ENCODE assay signal across 27 cellular contexts in the genomic region with DNA sequence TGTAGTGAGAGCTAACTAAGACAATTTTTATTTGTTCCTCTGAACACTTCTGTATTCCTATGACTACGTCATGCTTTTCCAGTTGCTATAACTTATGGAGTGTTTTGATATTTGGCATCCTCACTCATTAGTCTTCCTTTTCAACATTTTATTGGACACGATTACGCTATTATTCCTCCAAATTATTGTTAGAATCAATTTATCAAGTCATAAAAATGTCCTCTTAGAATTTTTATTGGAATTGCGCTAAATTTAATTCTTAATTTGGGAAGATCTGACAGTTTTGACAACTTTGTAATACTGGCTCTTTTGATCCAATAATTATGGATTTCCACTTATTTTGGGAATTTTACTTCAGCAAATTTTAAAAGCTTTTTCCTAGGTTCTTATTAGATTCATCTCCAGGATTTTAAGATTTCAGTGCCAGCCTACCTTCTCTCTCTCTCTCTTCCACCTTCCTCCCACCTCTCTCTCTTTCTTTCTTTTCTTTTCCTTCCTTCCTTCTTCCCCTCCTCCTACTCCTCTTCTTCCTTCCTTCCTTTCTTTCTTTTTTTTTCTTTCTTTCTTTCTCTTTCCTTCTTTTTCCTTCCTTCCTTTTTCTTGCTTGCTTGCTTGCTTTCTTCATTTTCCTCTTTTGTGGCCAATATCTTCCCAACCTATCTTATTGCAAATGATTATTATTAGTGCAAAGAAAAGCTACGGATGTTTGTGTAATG. TPM values are rescaled to one million over a fixed set of nuclear protein-coding genes. Genes with fewer than 3 reads are reported as not detected.
"Had no signal": no experiment of that assay in that cellular context is flagged by ENCODE, and none has a peak within 500 bp of the region (broad histone marks: within the 10 kb centered on the region; RNA-seq: fewer than 3 reads in every experiment).

No MANE protein-coding gene starts in this region.

- FAIRE-seq: colon, islet of Langerhans, keratinocyte had no signal

- H3K4me3 ChIP-seq: coronary artery, dorsolateral prefrontal cortex, esophagus squamous epithelium, gastrocnemius medialis, heart right ventricle, left lung, lower lobe of right lung, mucosa of descending colon had no signal

- H3K4me1 ChIP-seq: gastrocnemius medialis, lower lobe of right lung had no signal

- H3K9me3 Mint-ChIP-seq: mesothelial cell of epicardium had no signal

- H3K27me3 ChIP-seq: dorsolateral prefrontal cortex, esophagus squamous epithelium, gastrocnemius medialis, heart right ventricle, left lung had no signal

- DNase-seq: dermis blood vessel endothelial cell; dorsolateral prefrontal cortex; effector CD4-positive, alpha-beta T cell; effector memory CD4-positive, alpha-beta T cell; erythroblast; esophagus squamous epithelium; foreskin fibroblast; foreskin melanocyte; gastrocnemius medialis; glutamatergic neuron; head of caudate nucleus; heart right ventricle; hippocampal formation; left cardiac atrium; left lung; left ventricle myocardium superior; lower lobe of right lung; mesenchymal stem cell; mucosa of descending colon had no signal

- H3K9me3 ChIP-seq: esophagus squamous epithelium, gastrocnemius medialis, left lung, lower lobe of right lung, mucosa of descending colon had no signal

- H3K36me3 ChIP-seq: esophagus squamous epithelium, gastrocnemius medialis, heart right ventricle, left lung, lower lobe of right lung had no signal

- H3K27ac ChIP-seq: coronary artery, dorsolateral prefrontal cortex, epithelial cell of prostate, esophagus squamous epithelium, gastrocnemius medialis, heart right ventricle, lower lobe of right lung had no signal

- ATAC-seq: esophagus mucosa, gastrocnemius medialis, heart right ventricle, left cardiac atrium, left lung, left ventricle myocardium superior, lower lobe of right lung, mucosa of descending colon had no signal

- H3K27ac Mint-ChIP-seq: mesothelial cell of epicardium had no signal

- H3K36me3 Mint-ChIP-seq: mesothelial cell of epicardium had no signal

- H3K4me3 Mint-ChIP-seq: mesothelial cell of epicardium had no signal

RNA-seq across cellular contexts. Expression of a gene that starts 55.0 kb away (rescaled TPM):
- total RNA-seq: myocyte had no signal
